ENCODE assay signal across 1 cellular context in the genomic region with DNA sequence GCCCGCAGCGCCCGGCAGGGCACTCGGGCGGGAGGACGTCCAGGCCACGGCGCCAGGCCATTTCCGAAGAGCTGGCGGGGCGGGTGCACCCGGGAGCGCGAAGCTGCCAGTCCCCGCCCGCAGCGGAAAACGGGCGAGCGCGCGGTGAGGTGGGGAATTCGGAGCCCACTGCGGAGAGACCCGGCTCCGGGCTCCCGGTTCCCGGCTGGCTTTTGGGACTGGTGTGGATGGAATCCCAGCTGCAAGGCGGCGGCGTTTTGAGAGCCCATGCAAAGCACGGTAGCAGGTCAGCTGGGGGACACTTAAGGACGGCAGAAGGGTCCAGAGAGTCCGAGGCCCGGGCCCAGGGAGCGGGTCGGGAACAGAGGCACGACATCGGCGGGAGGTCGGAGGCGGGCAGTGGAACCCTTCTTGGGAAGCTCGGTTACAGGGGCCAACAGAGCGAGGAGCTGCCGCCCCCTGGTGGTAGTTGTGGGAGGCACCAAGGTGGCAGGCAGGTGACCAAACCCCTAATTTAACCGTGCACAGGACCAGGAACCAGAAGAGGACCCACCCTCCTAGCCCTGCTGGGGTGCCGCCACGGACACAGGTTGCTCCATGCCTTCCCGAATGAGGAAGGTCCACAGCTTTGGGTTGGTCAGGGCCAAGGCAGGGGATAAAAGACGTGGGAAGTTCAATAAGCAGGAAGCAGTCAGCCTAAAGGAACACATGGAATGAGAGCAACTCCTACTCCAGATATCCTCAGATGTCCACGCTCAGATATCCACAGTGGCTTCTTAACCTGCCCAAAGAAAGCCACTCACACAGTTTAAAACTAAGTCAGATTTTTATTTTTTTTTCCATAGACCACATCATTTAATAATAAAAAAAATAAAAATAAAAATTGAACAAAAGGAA.
A peak's percentile ranks its signal among the peaks of the same experiment; 100 is the strongest.
TF ChIP-seq lines count a peak whose summit lies in the region.

No MANE protein-coding gene starts in this region.

TF ChIP-seq in K562, 482 proteins besides CTCF, POLR2A, EP300 and RAD21 (continued from another document and continues in another):
- TF ChIP-seq, protein P1, sequence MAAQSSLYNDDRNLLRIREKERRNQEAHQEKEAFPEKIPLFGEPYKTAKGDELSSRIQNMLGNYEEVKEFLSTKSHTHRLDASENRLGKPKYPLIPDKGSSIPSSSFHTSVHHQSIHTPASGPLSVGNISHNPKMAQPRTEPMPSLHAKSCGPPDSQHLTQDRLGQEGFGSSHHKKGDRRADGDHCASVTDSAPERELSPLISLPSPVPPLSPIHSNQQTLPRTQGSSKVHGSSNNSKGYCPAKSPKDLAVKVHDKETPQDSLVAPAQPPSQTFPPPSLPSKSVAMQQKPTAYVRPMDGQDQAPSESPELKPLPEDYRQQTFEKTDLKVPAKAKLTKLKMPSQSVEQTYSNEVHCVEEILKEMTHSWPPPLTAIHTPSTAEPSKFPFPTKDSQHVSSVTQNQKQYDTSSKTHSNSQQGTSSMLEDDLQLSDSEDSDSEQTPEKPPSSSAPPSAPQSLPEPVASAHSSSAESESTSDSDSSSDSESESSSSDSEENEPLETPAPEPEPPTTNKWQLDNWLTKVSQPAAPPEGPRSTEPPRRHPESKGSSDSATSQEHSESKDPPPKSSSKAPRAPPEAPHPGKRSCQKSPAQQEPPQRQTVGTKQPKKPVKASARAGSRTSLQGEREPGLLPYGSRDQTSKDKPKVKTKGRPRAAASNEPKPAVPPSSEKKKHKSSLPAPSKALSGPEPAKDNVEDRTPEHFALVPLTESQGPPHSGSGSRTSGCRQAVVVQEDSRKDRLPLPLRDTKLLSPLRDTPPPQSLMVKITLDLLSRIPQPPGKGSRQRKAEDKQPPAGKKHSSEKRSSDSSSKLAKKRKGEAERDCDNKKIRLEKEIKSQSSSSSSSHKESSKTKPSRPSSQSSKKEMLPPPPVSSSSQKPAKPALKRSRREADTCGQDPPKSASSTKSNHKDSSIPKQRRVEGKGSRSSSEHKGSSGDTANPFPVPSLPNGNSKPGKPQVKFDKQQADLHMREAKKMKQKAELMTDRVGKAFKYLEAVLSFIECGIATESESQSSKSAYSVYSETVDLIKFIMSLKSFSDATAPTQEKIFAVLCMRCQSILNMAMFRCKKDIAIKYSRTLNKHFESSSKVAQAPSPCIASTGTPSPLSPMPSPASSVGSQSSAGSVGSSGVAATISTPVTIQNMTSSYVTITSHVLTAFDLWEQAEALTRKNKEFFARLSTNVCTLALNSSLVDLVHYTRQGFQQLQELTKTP (IDR thresholded peaks at IDR 0.05; ENCODE audit: low read depth in 1 of 2, partially characterized antibody in 2 of 2) = peak in 1 of 2 experiments; percentile 55
- TF ChIP-seq NCOR1 (IDR thresholded peaks at IDR 0.05) = 0 out of 2 replicates have a peak, but pooled peaks have one; percentile 22
- TF ChIP-seq HDAC2 (IDR thresholded peaks at IDR 0.05) = peak; percentile 76
- TF ChIP-seq KDM4B (IDR thresholded peaks at IDR 0.05; ENCODE audit: borderline replicate concordance in 2 of 2, low read depth in 1 of 2) = no peak
- peak; percentile 10 for TF ChIP-seq SMAD1 (IDR thresholded peaks at IDR 0.05; ENCODE audit: low read depth, low read length, partially characterized antibody)
- peak; percentile 77; the same call in 1 of the 2 replicates for TF ChIP-seq SMAD4 (CRISPR knock-in tag; conservative IDR thresholded peaks at IDR 0.05)
- no peak; the same call in 1 of the 2 replicates for TF ChIP-seq MYC (IDR thresholded peaks at IDR 0.05; ENCODE audit: low read depth, low read length)
- peak; percentile 48; the same call in 1 of the 2 replicates for TF ChIP-seq MYC (CRISPR knock-in tag; IDR thresholded peaks at IDR 0.05; ENCODE audit: borderline replicate concordance, low read depth)
- TF ChIP-seq, protein P2, sequence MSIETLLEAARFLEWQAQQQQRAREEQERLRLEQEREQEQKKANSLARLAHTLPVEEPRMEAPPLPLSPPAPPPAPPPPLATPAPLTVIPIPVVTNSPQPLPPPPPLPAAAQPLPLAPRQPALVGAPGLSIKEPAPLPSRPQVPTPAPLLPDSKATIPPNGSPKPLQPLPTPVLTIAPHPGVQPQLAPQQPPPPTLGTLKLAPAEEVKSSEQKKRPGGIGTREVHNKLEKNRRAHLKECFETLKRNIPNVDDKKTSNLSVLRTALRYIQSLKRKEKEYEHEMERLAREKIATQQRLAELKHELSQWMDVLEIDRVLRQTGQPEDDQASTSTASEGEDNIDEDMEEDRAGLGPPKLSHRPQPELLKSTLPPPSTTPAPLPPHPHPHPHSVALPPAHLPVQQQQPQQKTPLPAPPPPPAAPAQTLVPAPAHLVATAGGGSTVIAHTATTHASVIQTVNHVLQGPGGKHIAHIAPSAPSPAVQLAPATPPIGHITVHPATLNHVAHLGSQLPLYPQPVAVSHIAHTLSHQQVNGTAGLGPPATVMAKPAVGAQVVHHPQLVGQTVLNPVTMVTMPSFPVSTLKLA (conservative IDR thresholded peaks at IDR 0.05) = peak in 1 of 2 experiments; percentile 45; a peak in 2 of 4 replicates
- TF ChIP-seq MAZ (CRISPR knock-in tag; conservative IDR thresholded peaks at IDR 0.05 in 1 of 2, IDR thresholded peaks at IDR 0.05 in 1 of 2) = peak; percentile 54 to 73
- TF ChIP-seq TOE1 (IDR thresholded peaks at IDR 0.05; ENCODE audit: borderline replicate concordance) = peak; percentile 52; the same call in 1 of the 2 replicates
- TF ChIP-seq TOE1 (CRISPR knock-in tag; IDR thresholded peaks at IDR 0.05; ENCODE audit: borderline replicate concordance, low read depth) = no peak
- TF ChIP-seq ZFX (CRISPR knock-in tag; IDR thresholded peaks at IDR 0.05) = peak; percentile 63
- TF ChIP-seq CXXC5 (CRISPR knock-in tag; IDR thresholded peaks at IDR 0.05) = peak; percentile 48
- TF ChIP-seq ZNF24 (IDR thresholded peaks at IDR 0.05) = no peak
- no peak for TF ChIP-seq NFRKB (IDR thresholded peaks at IDR 0.05; ENCODE audit: low read depth)
- no peak for TF ChIP-seq TAF7 (tag; IDR thresholded peaks at IDR 0.05)
- TF ChIP-seq RBM39 (optimal IDR thresholded peaks at IDR 0.05; ENCODE audit: low read depth, low read length) = no peak
- TF ChIP-seq MYNN (IDR thresholded peaks at IDR 0.05) = peak; percentile 88
- TF ChIP-seq MYNN (CRISPR knock-in tag; IDR thresholded peaks at IDR 0.05) = no peak
- peak; percentile 52 for TF ChIP-seq ATF7 (IDR thresholded peaks at IDR 0.05)
- TF ChIP-seq PHF8 (IDR thresholded peaks at IDR 0.05; ENCODE audit: borderline replicate concordance, low read length) = peak; percentile 47; the same call in 1 of the 2 replicates
- peak; percentile 15; the same call in 1 of the 2 replicates for TF ChIP-seq EGR1 (conservative IDR thresholded peaks at IDR 0.05)
- TF ChIP-seq, protein P3, sequence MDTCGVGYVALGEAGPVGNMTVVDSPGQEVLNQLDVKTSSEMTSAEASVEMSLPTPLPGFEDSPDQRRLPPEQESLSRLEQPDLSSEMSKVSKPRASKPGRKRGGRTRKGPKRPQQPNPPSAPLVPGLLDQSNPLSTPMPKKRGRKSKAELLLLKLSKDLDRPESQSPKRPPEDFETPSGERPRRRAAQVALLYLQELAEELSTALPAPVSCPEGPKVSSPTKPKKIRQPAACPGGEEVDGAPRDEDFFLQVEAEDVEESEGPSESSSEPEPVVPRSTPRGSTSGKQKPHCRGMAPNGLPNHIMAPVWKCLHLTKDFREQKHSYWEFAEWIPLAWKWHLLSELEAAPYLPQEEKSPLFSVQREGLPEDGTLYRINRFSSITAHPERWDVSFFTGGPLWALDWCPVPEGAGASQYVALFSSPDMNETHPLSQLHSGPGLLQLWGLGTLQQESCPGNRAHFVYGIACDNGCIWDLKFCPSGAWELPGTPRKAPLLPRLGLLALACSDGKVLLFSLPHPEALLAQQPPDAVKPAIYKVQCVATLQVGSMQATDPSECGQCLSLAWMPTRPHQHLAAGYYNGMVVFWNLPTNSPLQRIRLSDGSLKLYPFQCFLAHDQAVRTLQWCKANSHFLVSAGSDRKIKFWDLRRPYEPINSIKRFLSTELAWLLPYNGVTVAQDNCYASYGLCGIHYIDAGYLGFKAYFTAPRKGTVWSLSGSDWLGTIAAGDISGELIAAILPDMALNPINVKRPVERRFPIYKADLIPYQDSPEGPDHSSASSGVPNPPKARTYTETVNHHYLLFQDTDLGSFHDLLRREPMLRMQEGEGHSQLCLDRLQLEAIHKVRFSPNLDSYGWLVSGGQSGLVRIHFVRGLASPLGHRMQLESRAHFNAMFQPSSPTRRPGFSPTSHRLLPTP (IDR thresholded peaks at IDR 0.05; ENCODE audit: borderline replicate concordance, extremely low read depth, insufficient read length) = no peak
- TF ChIP-seq CREB1 (IDR thresholded peaks at IDR 0.05) = 0 out of 2 replicates have a peak, but pooled peaks have one; percentile 9
- TF ChIP-seq CREB1 (CRISPR knock-in tag; IDR thresholded peaks at IDR 0.05) = 0 out of 2 replicates have a peak, but pooled peaks have one; percentile 30
- 0 out of 2 replicates have a peak, but pooled peaks have one; percentile 10 for TF ChIP-seq SMAD3 (CRISPR knock-in tag; conservative IDR thresholded peaks at IDR 0.05)
- no peak for TF ChIP-seq FOS (IDR thresholded peaks at IDR 0.05; ENCODE audit: extremely low read depth, insufficient read length)
- 0 out of 2 replicates have a peak, but pooled peaks have one; percentile 58 for TF ChIP-seq OTX1 (CRISPR knock-in tag; IDR thresholded peaks at IDR 0.05)
- peak; percentile 92 for TF ChIP-seq RBM22 (IDR thresholded peaks at IDR 0.05; ENCODE audit: low read depth, low read length, poor library complexity, severe bottlenecking)
- peak; percentile 53 for TF ChIP-seq POLR2AphosphoS5 (IDR thresholded peaks at IDR 0.05; ENCODE audit: control insufficient read depth, insufficient read depth, low read depth, low read length)
- TF ChIP-seq NUFIP1 (IDR thresholded peaks at IDR 0.05; ENCODE audit: partially characterized antibody) = no peak
- TF ChIP-seq, protein P4, sequence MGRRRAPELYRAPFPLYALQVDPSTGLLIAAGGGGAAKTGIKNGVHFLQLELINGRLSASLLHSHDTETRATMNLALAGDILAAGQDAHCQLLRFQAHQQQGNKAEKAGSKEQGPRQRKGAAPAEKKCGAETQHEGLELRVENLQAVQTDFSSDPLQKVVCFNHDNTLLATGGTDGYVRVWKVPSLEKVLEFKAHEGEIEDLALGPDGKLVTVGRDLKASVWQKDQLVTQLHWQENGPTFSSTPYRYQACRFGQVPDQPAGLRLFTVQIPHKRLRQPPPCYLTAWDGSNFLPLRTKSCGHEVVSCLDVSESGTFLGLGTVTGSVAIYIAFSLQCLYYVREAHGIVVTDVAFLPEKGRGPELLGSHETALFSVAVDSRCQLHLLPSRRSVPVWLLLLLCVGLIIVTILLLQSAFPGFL (CRISPR knock-in tag; IDR thresholded peaks at IDR 0.05) = 0 out of 2 replicates have a peak, but pooled peaks have one; percentile 64
- TF ChIP-seq CHCHD3 (CRISPR knock-in tag; IDR thresholded peaks at IDR 0.05) = no peak
- TF ChIP-seq SAP30 (IDR thresholded peaks at IDR 0.05; ENCODE audit: borderline replicate concordance, insufficient read depth, low read depth, low read length, poor library complexity, severe bottlenecking) = peak; percentile 73
- 0 out of 2 replicates have a peak, but pooled peaks have one; percentile 63 for TF ChIP-seq HMG20B (CRISPR knock-in tag; IDR thresholded peaks at IDR 0.05)
- TF ChIP-seq, protein P5, sequence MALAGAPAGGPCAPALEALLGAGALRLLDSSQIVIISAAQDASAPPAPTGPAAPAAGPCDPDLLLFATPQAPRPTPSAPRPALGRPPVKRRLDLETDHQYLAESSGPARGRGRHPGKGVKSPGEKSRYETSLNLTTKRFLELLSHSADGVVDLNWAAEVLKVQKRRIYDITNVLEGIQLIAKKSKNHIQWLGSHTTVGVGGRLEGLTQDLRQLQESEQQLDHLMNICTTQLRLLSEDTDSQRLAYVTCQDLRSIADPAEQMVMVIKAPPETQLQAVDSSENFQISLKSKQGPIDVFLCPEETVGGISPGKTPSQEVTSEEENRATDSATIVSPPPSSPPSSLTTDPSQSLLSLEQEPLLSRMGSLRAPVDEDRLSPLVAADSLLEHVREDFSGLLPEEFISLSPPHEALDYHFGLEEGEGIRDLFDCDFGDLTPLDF (CRISPR knock-in tag; IDR thresholded peaks at IDR 0.05) = 0 out of 2 replicates have a peak, but pooled peaks have one; percentile 47
- TF ChIP-seq RBM17 (IDR thresholded peaks at IDR 0.05; ENCODE audit: borderline replicate concordance, low read depth, low read length) = no peak
- TF ChIP-seq ZC3H8 (IDR thresholded peaks at IDR 0.05) = no peak
- TF ChIP-seq, protein P6, sequence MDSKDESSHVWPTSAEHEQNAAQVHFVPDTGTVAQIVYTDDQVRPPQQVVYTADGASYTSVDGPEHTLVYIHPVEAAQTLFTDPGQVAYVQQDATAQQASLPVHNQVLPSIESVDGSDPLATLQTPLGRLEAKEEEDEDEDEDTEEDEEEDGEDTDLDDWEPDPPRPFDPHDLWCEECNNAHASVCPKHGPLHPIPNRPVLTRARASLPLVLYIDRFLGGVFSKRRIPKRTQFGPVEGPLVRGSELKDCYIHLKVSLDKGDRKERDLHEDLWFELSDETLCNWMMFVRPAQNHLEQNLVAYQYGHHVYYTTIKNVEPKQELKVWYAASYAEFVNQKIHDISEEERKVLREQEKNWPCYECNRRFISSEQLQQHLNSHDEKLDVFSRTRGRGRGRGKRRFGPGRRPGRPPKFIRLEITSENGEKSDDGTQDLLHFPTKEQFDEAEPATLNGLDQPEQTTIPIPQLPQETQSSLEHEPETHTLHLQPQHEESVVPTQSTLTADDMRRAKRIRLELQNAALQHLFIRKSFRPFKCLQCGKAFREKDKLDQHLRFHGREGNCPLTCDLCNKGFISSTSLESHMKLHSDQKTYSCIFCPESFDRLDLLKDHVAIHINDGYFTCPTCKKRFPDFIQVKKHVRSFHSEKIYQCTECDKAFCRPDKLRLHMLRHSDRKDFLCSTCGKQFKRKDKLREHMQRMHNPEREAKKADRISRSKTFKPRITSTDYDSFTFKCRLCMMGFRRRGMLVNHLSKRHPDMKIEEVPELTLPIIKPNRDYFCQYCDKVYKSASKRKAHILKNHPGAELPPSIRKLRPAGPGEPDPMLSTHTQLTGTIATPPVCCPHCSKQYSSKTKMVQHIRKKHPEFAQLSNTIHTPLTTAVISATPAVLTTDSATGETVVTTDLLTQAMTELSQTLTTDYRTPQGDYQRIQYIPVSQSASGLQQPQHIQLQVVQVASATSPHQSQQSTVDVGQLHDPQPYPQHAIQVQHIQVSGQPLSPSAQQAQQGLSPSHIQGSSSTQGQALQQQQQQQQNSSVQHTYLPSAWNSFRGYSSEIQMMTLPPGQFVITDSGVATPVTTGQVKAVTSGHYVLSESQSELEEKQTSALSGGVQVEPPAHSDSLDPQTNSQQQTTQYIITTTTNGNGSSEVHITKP (IDR thresholded peaks at IDR 0.05; ENCODE audit: partially characterized antibody) = peak; percentile 37
- TF ChIP-seq ZBTB7A (IDR thresholded peaks at IDR 0.05; ENCODE audit: borderline replicate concordance, control insufficient read depth, low read depth, low read length) = peak; percentile 50; the same call in 1 of the 2 replicates
- TF ChIP-seq NBN (IDR thresholded peaks at IDR 0.05; ENCODE audit: low read depth) = 0 out of 2 replicates have a peak, but pooled peaks have one; percentile 44
